8 cellular contexts compared by ENCODE assay signal in the genomic region with DNA sequence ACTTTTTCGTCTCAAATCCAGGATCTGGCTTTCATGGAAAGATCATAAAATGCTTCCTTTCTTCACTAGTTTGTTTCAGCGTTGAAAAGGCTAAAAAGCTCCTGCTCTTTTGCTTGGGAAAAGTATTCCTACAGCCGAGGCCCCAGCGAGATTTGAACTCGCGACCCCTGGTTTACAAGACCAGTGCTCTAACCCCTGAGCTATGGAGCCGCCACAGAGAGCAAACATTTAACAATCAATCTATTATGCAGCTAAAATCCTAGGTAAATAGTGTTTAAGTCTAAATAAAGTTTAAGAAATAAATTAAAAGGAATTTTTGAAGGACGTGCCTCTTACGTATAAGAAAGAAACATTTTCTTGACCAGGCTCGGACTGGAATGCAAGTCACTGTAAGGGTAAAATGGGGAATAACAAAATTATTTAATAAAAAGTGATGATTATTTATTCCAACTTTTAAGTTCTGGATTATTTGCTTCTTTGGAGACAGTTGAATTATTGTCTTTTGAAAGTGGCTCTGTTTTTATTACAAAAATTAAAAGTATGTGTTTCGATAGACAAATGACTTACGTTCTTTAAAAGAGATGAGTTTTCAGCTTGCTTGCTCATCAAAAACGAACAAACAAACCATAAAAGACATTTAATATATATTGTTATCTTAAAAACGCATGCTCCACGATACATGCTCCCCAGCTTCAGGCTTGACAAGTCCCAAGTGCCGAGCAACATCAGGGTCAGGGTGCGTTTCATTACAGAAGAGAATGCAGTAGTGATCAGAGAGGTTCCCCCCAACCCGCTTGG. TPM values are rescaled to one million over a fixed set of nuclear protein-coding genes. Genes with fewer than 3 reads are reported as not detected.
DNase-seq lines count a peak whose midpoint lies in the region; ATAC-seq and TF ChIP-seq lines count a peak whose summit lies in the region.

No MANE protein-coding gene starts in this region.

- H3K36me3 ChIP-seq in fibroblast of lung (ENCODE audit: control insufficient read depth, insufficient read depth, low read length) (no peaks in the 10 kb centered on the region), neural cell (ENCODE audit: insufficient read depth, low read length) (no peaks in the 10 kb centered on the region)

- H3K4me1 ChIP-seq in fibroblast of lung (ENCODE audit: control insufficient read depth, extremely low read depth, insufficient read depth, low read length): peaks cover 2% of the 10 kb centered on the region

- H2AFZ ChIP-seq in fibroblast of lung (ENCODE audit: low read length) (no peak overlapping the region), neural cell (ENCODE audit: low read depth, low read length) (no peak overlapping the region)

- H3F3A ChIP-seq in neural cell (ENCODE audit: insufficient read depth, low read length, poor library complexity, severe bottlenecking): no peaks in the 10 kb centered on the region

- peak overlapping the region; percentile 43 to 64 (median 50) for H3K4me3 ChIP-seq in fibroblast of lung (replicated peaks in 1 of 4; ENCODE audit: control extremely low read depth in 1 of 4, insufficient read depth in 1 of 4, low read depth in 3 of 4, low read length in 4 of 4)
- peak overlapping the region; percentile 69 for H3K4me3 ChIP-seq in neural cell (ENCODE audit: low read length)

- H3K4me2 ChIP-seq in fibroblast of lung (ENCODE audit: extremely low read depth, insufficient read depth, low read length) (peak overlapping the region; percentile 82), neural cell (ENCODE audit: low read length) (peak overlapping the region; percentile 81)

- H3K9me3 ChIP-seq in fibroblast of lung (ENCODE audit: control insufficient read depth, insufficient read depth, low read depth, low read length) (no peaks in the 10 kb centered on the region), neural cell (ENCODE audit: low read length) (no peaks in the 10 kb centered on the region)

- H3K79me2 ChIP-seq in fibroblast of lung (ENCODE audit: control insufficient read depth, insufficient read depth, low read length) (no peaks in the 10 kb centered on the region), neural cell (replicated peaks; ENCODE audit: insufficient read depth, low read length) (no peaks in the 10 kb centered on the region)

- H3K27ac ChIP-seq in fibroblast of lung (ENCODE audit: insufficient read depth, low read length) (no peak overlapping the region), neural cell (ENCODE audit: low read length) (no peak overlapping the region)

- no peak for TF ChIP-seq RAD21 in neural cell (conservative IDR thresholded peaks at IDR 0.05)

- no peak for ATAC-seq in HG02981 (IDR thresholded peaks at IDR 0.05; ENCODE audit: unreplicated experiment)

- H4K20me1 ChIP-seq in fibroblast of lung (ENCODE audit: control insufficient read depth, extremely low read depth, insufficient read depth, low read length) (no peaks in the 10 kb centered on the region), neural cell (ENCODE audit: insufficient read depth) (no peaks in the 10 kb centered on the region)

- DNase-seq in NCI-H1092 treated with DMSO at 0.1 percent for 48 hours (lab: John Stamatoyannopoulos, UW) (peak; percentile 11), NCI-H1092 (lab: John Stamatoyannopoulos, UW) (no peak), NCI-H748 (lab: John Stamatoyannopoulos, UW; ENCODE audit: unreplicated experiment) (peak; percentile 64), activated T-cell treated with anti-CD3 and anti-CD28 coated beads for 4 hours (peak; percentile 47), fibroblast of lung (ENCODE audit: low read depth in 2 of 2) (peak; percentile 53 to 65), SK-N-DZ (ENCODE audit: low spot score) (no peak)

- no peak for TF ChIP-seq EP300 in neural cell (conservative IDR thresholded peaks at IDR 0.05; ENCODE audit: poor library complexity, severe bottlenecking)

- no peaks in the 10 kb centered on the region for H3K9me2 ChIP-seq in neural cell (ENCODE audit: insufficient read depth, low read length)

- H3K27me3 ChIP-seq in fibroblast of lung (ENCODE audit: control insufficient read depth, insufficient read depth, low read length) (peaks cover 5% of the 10 kb centered on the region), neural cell (ENCODE audit: insufficient read depth, low read depth, low read length) (peaks cover 91% of the 10 kb centered on the region)

- TF ChIP-seq CTCF in fibroblast of lung (conservative IDR thresholded peaks at IDR 0.05 in 1 of 2, IDR thresholded peaks at IDR 0.05 in 1 of 2; ENCODE audit: low read depth in 1 of 2, low read length in 2 of 2) (no peak), neural cell (IDR thresholded peaks at IDR 0.05; ENCODE audit: poor library complexity, severe bottlenecking) (no peak)

- H3K9ac ChIP-seq in fibroblast of lung (ENCODE audit: insufficient read depth, low read length) (no peak overlapping the region), neural cell (ENCODE audit: low read length) (peak overlapping the region; percentile 6)

TF ChIP-seq in neural cell, 6 proteins besides CTCF, POLR2A, EP300 and RAD21:
- TF ChIP-seq, protein P1, sequence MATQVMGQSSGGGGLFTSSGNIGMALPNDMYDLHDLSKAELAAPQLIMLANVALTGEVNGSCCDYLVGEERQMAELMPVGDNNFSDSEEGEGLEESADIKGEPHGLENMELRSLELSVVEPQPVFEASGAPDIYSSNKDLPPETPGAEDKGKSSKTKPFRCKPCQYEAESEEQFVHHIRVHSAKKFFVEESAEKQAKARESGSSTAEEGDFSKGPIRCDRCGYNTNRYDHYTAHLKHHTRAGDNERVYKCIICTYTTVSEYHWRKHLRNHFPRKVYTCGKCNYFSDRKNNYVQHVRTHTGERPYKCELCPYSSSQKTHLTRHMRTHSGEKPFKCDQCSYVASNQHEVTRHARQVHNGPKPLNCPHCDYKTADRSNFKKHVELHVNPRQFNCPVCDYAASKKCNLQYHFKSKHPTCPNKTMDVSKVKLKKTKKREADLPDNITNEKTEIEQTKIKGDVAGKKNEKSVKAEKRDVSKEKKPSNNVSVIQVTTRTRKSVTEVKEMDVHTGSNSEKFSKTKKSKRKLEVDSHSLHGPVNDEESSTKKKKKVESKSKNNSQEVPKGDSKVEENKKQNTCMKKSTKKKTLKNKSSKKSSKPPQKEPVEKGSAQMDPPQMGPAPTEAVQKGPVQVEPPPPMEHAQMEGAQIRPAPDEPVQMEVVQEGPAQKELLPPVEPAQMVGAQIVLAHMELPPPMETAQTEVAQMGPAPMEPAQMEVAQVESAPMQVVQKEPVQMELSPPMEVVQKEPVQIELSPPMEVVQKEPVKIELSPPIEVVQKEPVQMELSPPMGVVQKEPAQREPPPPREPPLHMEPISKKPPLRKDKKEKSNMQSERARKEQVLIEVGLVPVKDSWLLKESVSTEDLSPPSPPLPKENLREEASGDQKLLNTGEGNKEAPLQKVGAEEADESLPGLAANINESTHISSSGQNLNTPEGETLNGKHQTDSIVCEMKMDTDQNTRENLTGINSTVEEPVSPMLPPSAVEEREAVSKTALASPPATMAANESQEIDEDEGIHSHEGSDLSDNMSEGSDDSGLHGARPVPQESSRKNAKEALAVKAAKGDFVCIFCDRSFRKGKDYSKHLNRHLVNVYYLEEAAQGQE (IDR thresholded peaks at IDR 0.05; ENCODE audit: borderline replicate concordance): no peak
- no peak for TF ChIP-seq EZH2 (IDR thresholded peaks at IDR 0.05; ENCODE audit: borderline replicate concordance, insufficient read depth, low read length, poor library complexity, severe bottlenecking)
- no peak for TF ChIP-seq MXI1 (conservative IDR thresholded peaks at IDR 0.05; ENCODE audit: poor library complexity, severe bottlenecking)
- no peak for TF ChIP-seq TAF1 (IDR thresholded peaks at IDR 0.05; ENCODE audit: low read depth)
- TF ChIP-seq SMC3 (conservative IDR thresholded peaks at IDR 0.05; ENCODE audit: poor library complexity): no peak
- TF ChIP-seq POLR2AphosphoS5 (IDR thresholded peaks at IDR 0.05): no peak

RNA-seq across cellular contexts. Expression of a gene that starts 10.3 kb away (rescaled TPM):
- not detected in 2 replicates for total RNA-seq in fibroblast of lung
- polyA plus RNA-seq in fibroblast of lung (not detected in 2 replicates), neural cell (not detected in 2 replicates)
- polyA plus RNA-seq in fibroblast of lung (2012): not detected in 2 replicates
- polyA minus RNA-seq in fibroblast of lung (ENCODE audit: low replicate concordance) (not detected in 2 replicates), neural cell (not detected in 2 replicates)
- not detected in 2 replicates for polyA plus RNA-seq in SK-N-DZ (2014; cell fraction: cytosol; rRNA removed)
- polyA plus RNA-seq in SK-N-DZ (2014; cell fraction: nucleus; rRNA removed): not detected in 2 replicates

RNA-seq across cellular contexts. Expression of a gene that starts 40.0 kb away (rescaled TPM):
- total RNA-seq in fibroblast of lung: not detected in 2 replicates
- polyA plus RNA-seq in fibroblast of lung: not detected in 2 replicates
- polyA plus RNA-seq in fibroblast of lung (2012): not detected in 2 replicates
- polyA minus RNA-seq in fibroblast of lung (ENCODE audit: low replicate concordance): not detected in 2 replicates
- polyA plus RNA-seq in neural cell: not detected in 2 replicates
- polyA minus RNA-seq in neural cell: not detected in 2 replicates
- polyA plus RNA-seq in SK-N-DZ (2014; cell fraction: cytosol; rRNA removed): not detected in 2 replicates
- not detected in 2 replicates for polyA plus RNA-seq in SK-N-DZ (2014; cell fraction: nucleus; rRNA removed)

RNA-seq across cellular contexts. Expression of a gene that starts 43.4 kb away (rescaled TPM):
- total RNA-seq in fibroblast of lung: not detected in 2 replicates
- polyA plus RNA-seq in fibroblast of lung (not detected in 2 replicates), neural cell (not detected in 2 replicates)
- polyA plus RNA-seq in fibroblast of lung (2012): not detected in 2 replicates
- polyA minus RNA-seq in fibroblast of lung (ENCODE audit: low replicate concordance) (not detected in 2 replicates), neural cell (not detected in 2 replicates)
- not detected in 2 replicates for polyA plus RNA-seq in SK-N-DZ (2014; cell fraction: cytosol; rRNA removed)
- polyA plus RNA-seq in SK-N-DZ (2014; cell fraction: nucleus; rRNA removed): not detected in 2 replicates

RNA-seq across cellular contexts. Expression of a gene that starts 53.1 kb away (rescaled TPM):
- total RNA-seq in fibroblast of lung: 20.0 and 22.1 TPM in 2 replicates
- polyA plus RNA-seq in fibroblast of lung (25.0 and 43.9 TPM in 2 replicates), neural cell (1.1 TPM in 1 of 2 replicates, not detected in the other)
- polyA plus RNA-seq in fibroblast of lung (2012): 8.7 and 18.7 TPM in 2 replicates
- polyA minus RNA-seq in fibroblast of lung (ENCODE audit: low replicate concordance) (5.1 and 21.8 TPM in 2 replicates), neural cell (0.23 and 1.7 TPM in 2 replicates)
- 0.20 and 1.4 TPM in 2 replicates for polyA plus RNA-seq in SK-N-DZ (2014; cell fraction: cytosol; rRNA removed)
- not detected in 2 replicates for polyA plus RNA-seq in SK-N-DZ (2014; cell fraction: nucleus; rRNA removed)

RNA-seq across cellular contexts. Expression of a gene that starts 57.3 kb away (rescaled TPM):
- 5.1 and 6.4 TPM in 2 replicates for total RNA-seq in fibroblast of lung
- 3.9 and 7.3 TPM in 2 replicates for polyA plus RNA-seq in fibroblast of lung
- polyA plus RNA-seq in fibroblast of lung (2012): 4.8 and 8.2 TPM in 2 replicates
- polyA minus RNA-seq in fibroblast of lung (ENCODE audit: low replicate concordance): 6.6 and 7.2 TPM in 2 replicates
- 0.47 TPM in 1 of 2 replicates, not detected in the other for polyA plus RNA-seq in neural cell
- polyA minus RNA-seq in neural cell: 0.58 TPM in 1 of 2 replicates, not detected in the other
- 0.17 TPM in 1 of 2 replicates, not detected in the other for polyA plus RNA-seq in SK-N-DZ (2014; cell fraction: cytosol; rRNA removed)
- polyA plus RNA-seq in SK-N-DZ (2014; cell fraction: nucleus; rRNA removed): 0.19 TPM in 1 of 2 replicates, not detected in the other

Comparison
In these comparisons a context has a peak if more than half of its experiments do, and no peak if none do; other contexts are left out.
1. DNase-seq: peak in NCI-H1092 treated with DMSO at 0.1 percent for 48 hours (single experiment), NCI-H748 (single experiment), activated T-cell treated with anti-CD3 and anti-CD28 coated beads for 4 hours (single experiment) and fibroblast of lung (2 of 2); none in NCI-H1092 (single experiment) and SK-N-DZ (single experiment).